13 cellular contexts compared by ENCODE assay signal in genomic region chr10:71621263-71621751, GRCh38.
DNase-seq lines count a peak whose midpoint lies in the region; ATAC-seq, FAIRE-seq and TF ChIP-seq lines count a peak whose summit lies in the region.
"Had no signal": no experiment of that assay in that cellular context is flagged by ENCODE, and none has a peak within 500 bp of the region (broad histone marks: within the 10 kb centered on the region; RNA-seq: fewer than 3 reads in every experiment).

No MANE protein-coding gene starts in this region.

- H3K79me2 ChIP-seq in H9 (ENCODE audit: insufficient read depth, low read length) (no peaks in the 10 kb centered on the region), smooth muscle cell (ENCODE audit: low read depth) (no peaks in the 10 kb centered on the region)

- H3K4me1 Mint-ChIP-seq in H9: peaks cover 47 to 56% of the 10 kb centered on the region in 2 experiments
- H3K4me1 Mint-ChIP-seq in natural killer cell: no peaks in the 10 kb centered on the region
- H3K4me1 Mint-ChIP-seq: central memory CD8-positive, alpha-beta T cell had no signal

- H3K27me3 ChIP-seq in H9 (ENCODE audit: insufficient read depth, low read length) (no peaks in the 10 kb centered on the region), bronchial epithelial cell (ENCODE audit: control insufficient read depth, insufficient read depth, low read length) (peaks cover 6% of the 10 kb centered on the region), smooth muscle cell (ENCODE audit: low read depth) (no peaks in the 10 kb centered on the region)

- intact Hi-C loops in kidney (cut with DNase I): no loop called here
- intact Hi-C loops in natural killer cell (cut with micrococcal nuclease): no loop called here

- H4K91ac ChIP-seq in H9 (ENCODE audit: insufficient read length, low read depth, low read length): no peak overlapping the region

- no peaks in the 10 kb centered on the region for H3K9me3 ChIP-seq in H9 (ENCODE audit: control insufficient read depth, low read depth, low read length)
- H3K9me3 ChIP-seq in kidney (ENCODE audit: control insufficient read depth in 1 of 2, low read length in 2 of 2): no peaks in the 10 kb centered on the region
- no peaks in the 10 kb centered on the region for H3K9me3 ChIP-seq in smooth muscle cell (replicated peaks; ENCODE audit: low read depth)

- peak overlapping the region; percentile 41 for H3K4me2 ChIP-seq in H9 (ENCODE audit: insufficient read depth, insufficient read length, low read length)
- H3K4me2 ChIP-seq in smooth muscle cell: peak overlapping the region; percentile 71

- H3K9ac ChIP-seq in H9 (ENCODE audit: extremely low read depth, insufficient read length, low read length) (no peak overlapping the region), kidney (ENCODE audit: low read length in 2 of 2) (no peak overlapping the region), smooth muscle cell (ENCODE audit: low read depth) (no peak overlapping the region)

- H2AK5ac ChIP-seq in H9 (ENCODE audit: insufficient read length, low read length): no peak overlapping the region

- no peak overlapping the region for H3T11ph ChIP-seq in H9 (ENCODE audit: low read length)

- H3F3A ChIP-seq in smooth muscle cell (ENCODE audit: low read depth): peaks cover 22% of the 10 kb centered on the region

- H4K8ac ChIP-seq in H9 (replicated peaks; ENCODE audit: insufficient read length, low read depth, low read length): no peak overlapping the region

- H3K4me3 ChIP-seq in bronchial epithelial cell (ENCODE audit: low read depth, low read length): no peak overlapping the region
- H3K4me3 ChIP-seq in kidney (ENCODE audit: low read length in 2 of 2): no peak overlapping the region
- no peak overlapping the region for H3K4me3 ChIP-seq in smooth muscle cell

- H3K4me3 Mint-ChIP-seq in H9 (peak overlapping the region in 1 of 2 experiments; percentile 64; a peak in 1 of 5 replicates), natural killer cell (no peak overlapping the region)
- H3K4me3 Mint-ChIP-seq: central memory CD8-positive, alpha-beta T cell had no signal

- H3K4me1 ChIP-seq in H9 (ENCODE audit: insufficient read depth, low read length) (peaks cover 17% of the 10 kb centered on the region; the same call in 1 of the 2 replicates), kidney (ENCODE audit: control insufficient read depth in 1 of 2, insufficient read depth in 1 of 2, low read depth in 1 of 2, low read length in 2 of 2) (peaks cover 20 to 30% of the 10 kb centered on the region in 2 donors), smooth muscle cell (ENCODE audit: low read depth) (peaks cover 39% of the 10 kb centered on the region)

- no peak overlapping the region for H3K4ac ChIP-seq in H9 (ENCODE audit: low read depth, low read length)

- FAIRE-seq in bronchial epithelial cell (lab: Jason Lieb, UNC): peak; percentile 62
- no peak for FAIRE-seq in kidney (lab: Jason Lieb, UNC)
- FAIRE-seq: D721Med had no signal

- H3K14ac ChIP-seq in H9 (ENCODE audit: insufficient read depth, low read length): no peak overlapping the region

- H3K18ac ChIP-seq in H9 (ENCODE audit: insufficient read length, low read depth, low read length): peak overlapping the region; percentile 3

- TF ChIP-seq CTCF in H9 (conservative IDR thresholded peaks at IDR 0.05): peak; percentile 28; the same call in 1 of the 3 replicates
- TF ChIP-seq CTCF in bronchial epithelial cell (IDR thresholded peaks at IDR 0.05; ENCODE audit: insufficient read depth, low read length, severe bottlenecking): no peak
- TF ChIP-seq CTCF in kidney (IDR thresholded peaks at IDR 0.05; ENCODE audit: borderline replicate concordance, extremely low read depth, insufficient read depth): no peak
- no peak for TF ChIP-seq CTCF in smooth muscle cell (IDR thresholded peaks at IDR 0.05; ENCODE audit: borderline replicate concordance, insufficient read depth, poor library complexity, severe bottlenecking)
- TF ChIP-seq CTCF in natural killer cell (IDR thresholded peaks at IDR 0.05): no peak

- H4K20me1 ChIP-seq in H9 (ENCODE audit: control insufficient read depth, insufficient read depth, insufficient read length) (no peaks in the 10 kb centered on the region), smooth muscle cell (ENCODE audit: low read depth) (no peaks in the 10 kb centered on the region)

- H3K27ac Mint-ChIP-seq in H9: peak overlapping the region; percentile 76 to 96 (median 93); a peak in 5 of 7 replicates
- no peak overlapping the region for H3K27ac Mint-ChIP-seq in natural killer cell

- H3K36me3 Mint-ChIP-seq in H9 (ENCODE audit: insufficient read depth in 1 of 3, low read depth in 3 of 3): peaks cover 0 to 11% (median 9%) of the 10 kb centered on the region in 3 experiments; a peak in 4 of 7 replicates
- H3K36me3 Mint-ChIP-seq in natural killer cell: no peaks in the 10 kb centered on the region
- H3K36me3 Mint-ChIP-seq: IgD-negative memory B cell had no signal

- H3K27ac ChIP-seq in H9 (ENCODE audit: insufficient read length, low read depth, low read length) (peak overlapping the region; percentile 44), kidney (ENCODE audit: low read depth in 2 of 2, low read length in 2 of 2) (peak overlapping the region; percentile 10 to 67), smooth muscle cell (ENCODE audit: low read depth) (peak overlapping the region; percentile 34)

- H2BK15ac ChIP-seq in H9 (ENCODE audit: low read depth, low read length): no peak overlapping the region

- no peak overlapping the region for H4K5ac ChIP-seq in H9 (ENCODE audit: insufficient read length, low read depth, low read length)

- no peak overlapping the region for H2BK20ac ChIP-seq in H9 (ENCODE audit: low read depth, low read length, poor library complexity, severe bottlenecking)

- no peaks in the 10 kb centered on the region for H3K36me3 ChIP-seq in bronchial epithelial cell (ENCODE audit: control insufficient read depth, insufficient read depth, low read length)
- no peaks in the 10 kb centered on the region for H3K36me3 ChIP-seq in kidney (ENCODE audit: control insufficient read depth in 1 of 2, insufficient read depth in 2 of 2, low read length in 2 of 2)
- no peaks in the 10 kb centered on the region for H3K36me3 ChIP-seq in smooth muscle cell (ENCODE audit: low read depth)

- H3K9me3 Mint-ChIP-seq in H9: peaks cover 5 to 6% of the 10 kb centered on the region in 2 experiments; a peak in 4 of 5 replicates
- no peaks in the 10 kb centered on the region for H3K9me3 Mint-ChIP-seq in natural killer cell
- H3K9me3 Mint-ChIP-seq: central memory CD8-positive, alpha-beta T cell had no signal

- H2BK12ac ChIP-seq in H9 (ENCODE audit: insufficient read length, low read depth, low read length): no peak overlapping the region

- H2BK5ac ChIP-seq in H9 (ENCODE audit: insufficient read length, low read length): no peak overlapping the region

- H2AFZ ChIP-seq in H9 (ENCODE audit: low read length): no peak overlapping the region
- no peak overlapping the region for H2AFZ ChIP-seq in smooth muscle cell (ENCODE audit: low read depth)

- no peak for ATAC-seq in natural killer cell

- H2BK120ac ChIP-seq in H9 (ENCODE audit: low read depth, low read length, poor library complexity, severe bottlenecking): no peak overlapping the region

- H3K27me3 Mint-ChIP-seq in H9 (ENCODE audit: low read depth): peaks cover 12% of the 10 kb centered on the region
- H3K27me3 Mint-ChIP-seq in natural killer cell (ENCODE audit: low read depth in 2 of 2): peaks cover 0 to 5% of the 10 kb centered on the region in 2 donors

- H3K23me2 ChIP-seq in H9 (ENCODE audit: insufficient read length, low read depth, low read length, poor library complexity, severe bottlenecking): peaks cover 8% of the 10 kb centered on the region

- H3K23ac ChIP-seq in H9 (ENCODE audit: insufficient read length, low read depth, low read length): no peak overlapping the region

- no peak overlapping the region for H3K56ac ChIP-seq in H9 (ENCODE audit: insufficient read length, low read depth, low read length)

- no CpG with 5 or more reads among the region's 10 CpGs for WGBS in H9 (ENCODE audit: extremely low coverage, insufficient read length, low lambda C conversion rate)
- 11% methylated on average over 10 of the region's 10 CpGs for WGBS in smooth muscle cell (ENCODE audit: low lambda C conversion rate)

- peak; percentile 62 for DNase-seq in H9
- DNase-seq in bronchial epithelial cell (ENCODE audit: low read depth): no peak
- DNase-seq in kidney: no peak
- DNase-seq in smooth muscle cell (lab: John Stamatoyannopoulos, UW; ENCODE audit: unreplicated experiment): no peak
- DNase-seq in DMS153 (lab: John Stamatoyannopoulos, UW): no peak
- no peak for DNase-seq in natural killer cell
- DNase-seq in NCI-H446 treated with DMSO at 0.1 percent for 48 hours (lab: John Stamatoyannopoulos, UW): no peak
- DNase-seq in NCI-H2196 (lab: John Stamatoyannopoulos, UW; ENCODE audit: unreplicated experiment): no peak
- DNase-seq: activated CD4-positive, alpha-beta T cell treated with anti-CD3 and anti-CD28 coated beads for 4 hours; PC-3 had no signal

- no peaks in the 10 kb centered on the region for H3K79me1 ChIP-seq in H9 (ENCODE audit: insufficient read depth, low read depth, low read length, poor library complexity, severe bottlenecking)

Comparison
In these comparisons a context has a peak if more than half of its experiments do, and no peak if none do; other contexts are left out.
1. H3K27ac Mint-ChIP-seq: peak in H9 (3 of 3); none in natural killer cell (0 of 2).
2. Peak in every context shown above with its lines, with median percentiles within 50 percentile points of each other: H3K27ac ChIP-seq.